ENCODE assay signal across 7 cellular contexts in the genomic region with DNA sequence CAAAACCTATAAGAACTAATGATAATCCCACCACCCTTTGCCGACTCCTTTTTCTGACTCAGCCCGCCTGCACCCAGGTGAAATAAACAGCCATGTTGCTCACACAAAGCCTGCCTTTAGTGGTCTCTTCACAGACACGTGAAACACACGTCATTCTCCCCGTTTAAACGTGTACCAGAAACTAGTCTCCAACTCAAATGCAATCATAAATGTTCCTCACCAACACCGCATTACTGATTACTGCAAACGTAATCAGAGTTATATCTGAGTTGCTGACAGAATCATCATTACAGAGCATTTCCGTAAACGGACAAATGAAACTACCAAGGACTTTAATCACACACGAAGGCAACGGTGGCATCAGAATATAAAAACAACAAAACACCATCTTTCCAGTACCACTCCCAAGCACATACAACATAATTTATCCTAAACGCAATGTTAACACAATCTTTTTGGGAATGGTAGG. TPM values are rescaled to one million over a fixed set of nuclear protein-coding genes. Genes with fewer than 3 reads are reported as not detected.
DNase-seq lines count a peak whose midpoint lies in the region; ATAC-seq, FAIRE-seq and TF ChIP-seq lines count a peak whose summit lies in the region.

No MANE protein-coding gene starts in this region.

- H3K4me1 ChIP-seq in neural progenitor cell (peaks cover 19% of the 10 kb centered on the region), tibial artery (peaks cover 0 to 58% (median 34%) of the 10 kb centered on the region in 4 donors)

- H3K4me1 Mint-ChIP-seq in activated CD8-positive, alpha-beta memory T cell treated with anti-CD3 and anti-CD28 coated beads, Interleukin-2, amount 10 ng/mL, durations not matched to agents 7 days and 5 days, result peaks cover 52% of the 10 kb centered on the region
- peaks cover 20% of the 10 kb centered on the region for H3K4me1 Mint-ChIP-seq in neural progenitor cell

- TF ChIP-seq POLR2A in GM12891 (IDR thresholded peaks at IDR 0.05; ENCODE audit: low read depth, low read length), result 0 out of 2 replicates have a peak, but pooled peaks have one; percentile 65

- peak; percentile 90 for FAIRE-seq in GM12891 (lab: Jason Lieb, UNC)

- peak overlapping the region; percentile 95 for H3K4me3 ChIP-seq in neural progenitor cell
- peak overlapping the region; percentile 90 to 95 for H3K4me3 ChIP-seq in tibial artery

- intact Hi-C loops in tibial artery (cut with DNase I; ENCODE audit: low total_unique reads), result loop anchor here (5.0 kb wide), 1 partner anchor 50 kb away; the partner anchor contains the start of gene BZW1

- H3K27me3 ChIP-seq in neural progenitor cell (no peaks in the 10 kb centered on the region), tibial artery (no peaks in the 10 kb centered on the region)

- H3K4me2 ChIP-seq in neural progenitor cell, result peak overlapping the region; percentile 90

- H3K36me3 ChIP-seq in neural progenitor cell (peaks cover 35% of the 10 kb centered on the region), tibial artery (peaks cover 21 to 28% (median 26%) of the 10 kb centered on the region in 3 donors)

- H2AFZ ChIP-seq in neural progenitor cell (replicated peaks), result no peak overlapping the region

- CTCF ChIA-PET in activated CD8-positive, alpha-beta memory T cell treated with anti-CD3 and anti-CD28 coated beads, Interleukin-2, amount 10 ng/mL, durations not matched to agents 7 days and 5 days (lab: Charles Lee), result interaction anchor here (1.3 to 2.1 kb wide), 2 partner anchors 149 to 255 kb away, joined by 4 to 11 read pairs; no protein-coding TSS in a partner anchor

- TF ChIP-seq CTCF in neural progenitor cell (IDR thresholded peaks at IDR 0.05) (no peak), tibial artery (IDR thresholded peaks at IDR 0.05) (no peak)

- H3F3A ChIP-seq in neural progenitor cell (ENCODE audit: low read depth), result peaks cover 38% of the 10 kb centered on the region

- H3K9ac ChIP-seq in neural progenitor cell, result peak overlapping the region; percentile 98

- no peak for DNase-seq in GM12891 (ENCODE audit: insufficient read length, low spot score)
- DNase-seq in NCI-H1105 treated with DMSO at 0.1 percent for 48 hours (lab: John Stamatoyannopoulos, UW), result peak; percentile 8
- peak; percentile 84 for DNase-seq in activated CD8-positive, alpha-beta memory T cell treated with anti-CD3 and anti-CD28 coated beads, Interleukin-2, amount 10 ng/mL, durations not matched to agents 7 days and 5 days
- peak; percentile 50 for DNase-seq in epithelial cell of prostate (ENCODE audit: low read depth, low spot score)
- peak; percentile 9 for DNase-seq in neural progenitor cell (ENCODE audit: low spot score)
- peak in 1 of 2 donors; percentile 57 for DNase-seq in tibial artery
- no peak for DNase-seq in middle frontal gyrus (ENCODE audit: extremely low spot score, low spot score)

- H3K9me3 Mint-ChIP-seq in activated CD8-positive, alpha-beta memory T cell treated with anti-CD3 and anti-CD28 coated beads, Interleukin-2, amount 10 ng/mL, durations not matched to agents 7 days and 5 days (ENCODE audit: low read depth), result no peaks in the 10 kb centered on the region
- H3K9me3 Mint-ChIP-seq in neural progenitor cell, result peaks cover 3% of the 10 kb centered on the region

- H3K36me3 Mint-ChIP-seq in activated CD8-positive, alpha-beta memory T cell treated with anti-CD3 and anti-CD28 coated beads, Interleukin-2, amount 10 ng/mL, durations not matched to agents 7 days and 5 days, result peaks cover 70% of the 10 kb centered on the region
- H3K36me3 Mint-ChIP-seq in neural progenitor cell, result peaks cover 34% of the 10 kb centered on the region

- peak overlapping the region; percentile 84 for H3K4me3 Mint-ChIP-seq in activated CD8-positive, alpha-beta memory T cell treated with anti-CD3 and anti-CD28 coated beads, Interleukin-2, amount 10 ng/mL, durations not matched to agents 7 days and 5 days
- H3K4me3 Mint-ChIP-seq in neural progenitor cell, result peak overlapping the region; percentile 99

- no peaks in the 10 kb centered on the region for H3K9me3 ChIP-seq in neural progenitor cell (ENCODE audit: low read depth)
- H3K9me3 ChIP-seq in tibial artery, result no peaks in the 10 kb centered on the region

- peak; percentile 37 for ATAC-seq in activated CD8-positive, alpha-beta memory T cell treated with anti-CD3 and anti-CD28 coated beads, Interleukin-2, amount 10 ng/mL, durations not matched to agents 7 days and 5 days

- H3K27ac ChIP-seq in epithelial cell of prostate (peak overlapping the region; percentile 89), neural progenitor cell (no peak overlapping the region), tibial artery (peak overlapping the region; percentile 100)

- peaks cover 70% of the 10 kb centered on the region for H3K79me2 ChIP-seq in neural progenitor cell (ENCODE audit: low read depth)

- H4K20me1 ChIP-seq in neural progenitor cell (ENCODE audit: low read depth), result peaks cover 55% of the 10 kb centered on the region

- peak overlapping the region; percentile 99 for H3K27ac Mint-ChIP-seq in activated CD8-positive, alpha-beta memory T cell treated with anti-CD3 and anti-CD28 coated beads, Interleukin-2, amount 10 ng/mL, durations not matched to agents 7 days and 5 days
- H3K27ac Mint-ChIP-seq in neural progenitor cell, result peak overlapping the region; percentile 13

- no peaks in the 10 kb centered on the region for H3K27me3 Mint-ChIP-seq in activated CD8-positive, alpha-beta memory T cell treated with anti-CD3 and anti-CD28 coated beads, Interleukin-2, amount 10 ng/mL, durations not matched to agents 7 days and 5 days
- no peaks in the 10 kb centered on the region for H3K27me3 Mint-ChIP-seq in neural progenitor cell (ENCODE audit: insufficient read depth, low read depth)

TF ChIP-seq in GM12891, 5 proteins besides CTCF, POLR2A, EP300 and RAD21:
- TF ChIP-seq POLR2AphosphoS5 (IDR thresholded peaks at IDR 0.05; ENCODE audit: low read depth, low read length), result peak; percentile 17; the same call in 1 of the 2 replicates
- TF ChIP-seq TAF1 (IDR thresholded peaks at IDR 0.05; ENCODE audit: low read depth, low read length), result no peak

RNA-seq across cellular contexts. Expression of gene CLK1, which starts 1.9 kb away (rescaled TPM):
- 42.5 TPM for polyA plus RNA-seq in GM12891 (2012; ENCODE audit: low read depth, missing spikeins)
- 100 to 1,000 TPM; 129 to 130 TPM for total RNA-seq in activated CD8-positive, alpha-beta memory T cell treated with anti-CD3 and anti-CD28 coated beads, Interleukin-2, amount 10 ng/mL, durations not matched to agents 7 days and 5 days
- 126 and 253 TPM in 2 replicates for total RNA-seq in neural progenitor cell (ENCODE audit: low replicate concordance)

RNA-seq across cellular contexts. Expression of gene PPIL3, which starts 26.3 kb away (rescaled TPM):
- polyA plus RNA-seq in GM12891 (2012; ENCODE audit: low read depth, missing spikeins), result 61.1 TPM
- 10 to 100 TPM; 40.2 to 41.5 TPM for total RNA-seq in activated CD8-positive, alpha-beta memory T cell treated with anti-CD3 and anti-CD28 coated beads, Interleukin-2, amount 10 ng/mL, durations not matched to agents 7 days and 5 days
- total RNA-seq in neural progenitor cell (ENCODE audit: low replicate concordance), result 87.9 and 152 TPM in 2 replicates

RNA-seq across cellular contexts. Expression of gene NIF3L1, which starts 26.6 kb away (rescaled TPM):
- 17.8 TPM for polyA plus RNA-seq in GM12891 (2012; ENCODE audit: low read depth, missing spikeins)
- 10 to 100 TPM; 28.3 to 37.6 TPM for total RNA-seq in activated CD8-positive, alpha-beta memory T cell treated with anti-CD3 and anti-CD28 coated beads, Interleukin-2, amount 10 ng/mL, durations not matched to agents 7 days and 5 days
- 69.2 and 79.8 TPM in 2 replicates for total RNA-seq in neural progenitor cell (ENCODE audit: low replicate concordance)

RNA-seq across cellular contexts. Expression of gene BZW1, which starts 50.9 kb away (rescaled TPM):
- 167 TPM for polyA plus RNA-seq in GM12891 (2012; ENCODE audit: low read depth, missing spikeins)
- total RNA-seq in activated CD8-positive, alpha-beta memory T cell treated with anti-CD3 and anti-CD28 coated beads, Interleukin-2, amount 10 ng/mL, durations not matched to agents 7 days and 5 days, result 100 to 1,000 TPM; 222 to 306 TPM
- total RNA-seq in neural progenitor cell (ENCODE audit: low replicate concordance), result 374 and 421 TPM in 2 replicates

Comparison
In these comparisons a context has a peak if more than half of its experiments do, and no peak if none do; other contexts are left out.
1. DNase-seq: peak in NCI-H1105 treated with DMSO at 0.1 percent for 48 hours (single experiment), activated CD8-positive, alpha-beta memory T cell treated with anti-CD3 and anti-CD28 coated beads, Interleukin-2, amount 10 ng/mL, durations not matched to agents 7 days and 5 days (single experiment), epithelial cell of prostate (single experiment) and neural progenitor cell (single experiment); none in GM12891 (single experiment) and middle frontal gyrus (single experiment).